In genomic region chr12:121581681-121582439, GRCh38 we compare ENCODE assay signal across 1 cellular context.
TF ChIP-seq lines count a peak whose summit lies in the region.

No MANE protein-coding gene starts in this region.

TF ChIP-seq in K562, 482 proteins besides CTCF, POLR2A, EP300 and RAD21 (continued from another document):
- peak; percentile 27 for TF ChIP-seq RBBP5 (IDR thresholded peaks at IDR 0.05; ENCODE audit: borderline replicate concordance, insufficient read depth, low read length, poor library complexity, severe bottlenecking)
- 0 out of 2 replicates have a peak, but pooled peaks have one; percentile 5 for TF ChIP-seq HDAC2 (IDR thresholded peaks at IDR 0.05)
- TF ChIP-seq CTBP1 (IDR thresholded peaks at IDR 0.05; ENCODE audit: borderline replicate concordance): peak; percentile 35
- peak; percentile 83; the same call in 1 of the 2 replicates for TF ChIP-seq ZNF263 (CRISPR knock-in tag; IDR thresholded peaks at IDR 0.05; ENCODE audit: borderline replicate concordance)
- no peak for TF ChIP-seq PHB2 (IDR thresholded peaks at IDR 0.05; ENCODE audit: low read depth)
